In the genomic region with DNA sequence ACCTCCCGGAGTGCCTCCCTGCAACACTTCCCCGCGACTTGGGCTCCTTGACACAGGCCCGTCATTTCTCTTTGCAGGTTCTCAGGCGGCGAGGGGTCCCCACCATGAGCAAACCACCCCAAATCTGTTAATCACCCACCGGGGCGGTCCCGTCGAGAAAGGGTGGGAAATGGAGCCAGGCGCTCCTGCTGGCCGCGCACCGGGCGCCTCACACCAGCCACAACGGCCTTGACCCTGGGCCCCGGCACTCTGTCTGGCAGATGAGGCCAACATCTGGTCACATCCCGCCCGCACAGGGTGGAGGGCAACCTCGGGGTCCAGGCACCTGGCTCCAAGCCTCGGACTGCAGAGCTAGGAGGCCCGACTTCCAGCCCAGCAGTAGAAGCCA, we compare ENCODE assay signal across 13 cellular contexts. TPM values are rescaled to one million over a fixed set of nuclear protein-coding genes. Genes with fewer than 3 reads are reported as not detected.
DNase-seq lines count a peak whose midpoint lies in the region; ATAC-seq and TF ChIP-seq lines count a peak whose summit lies in the region.
"Had no signal": no experiment of that assay in that cellular context is flagged by ENCODE, and none has a peak within 500 bp of the region (broad histone marks: within the 10 kb centered on the region; RNA-seq: fewer than 3 reads in every experiment).

No MANE protein-coding gene starts in this region.

- no peaks in the 10 kb centered on the region for H3K4me1 ChIP-seq in iPS-15b (ENCODE audit: control insufficient read depth, insufficient read depth, low read length)

- no peak overlapping the region for H3K9ac ChIP-seq in iPS-15b (ENCODE audit: low read depth, low read length)

- CTCF ChIA-PET in activated CD8-positive, alpha-beta T cell treated with anti-CD3 and anti-CD28 coated beads for 36 hours (lab: Charles Lee) = interaction anchor here (1.5 kb wide), 1 partner anchor 31 kb away, joined by 3 read pairs; no protein-coding TSS in a partner anchor
- CTCF ChIA-PET in activated CD8-positive, alpha-beta T cell treated with anti-CD3 and anti-CD28 coated beads, Interleukin-2, amount 10 ng/mL, durations not matched to agents 7 days and 5 days (lab: Charles Lee) = interaction anchor here (0.6 kb wide), 1 partner anchor 15 kb away, joined by 3 read pairs; no protein-coding TSS in a partner anchor
- CTCF ChIA-PET in T-cell (lab: Charles Lee) = no interaction called here

- peaks cover 6% of the 10 kb centered on the region for H3K4me1 Mint-ChIP-seq in activated CD8-positive, alpha-beta T cell treated with anti-CD3 and anti-CD28 coated beads for 36 hours (ENCODE audit: low read depth)
- peaks cover 2% of the 10 kb centered on the region for H3K4me1 Mint-ChIP-seq in activated CD8-positive, alpha-beta T cell treated with anti-CD3 and anti-CD28 coated beads, Interleukin-2, amount 10 ng/mL, durations not matched to agents 7 days and 5 days (ENCODE audit: low read depth)
- peaks cover 6 to 11% (median 6%) of the 10 kb centered on the region in 3 donors for H3K4me1 Mint-ChIP-seq in T-cell
- peaks cover 36% of the 10 kb centered on the region for H3K4me1 Mint-ChIP-seq in stimulated activated memory B cell treated with anti-CD40 and anti-IgM and Interleukin-4, amounts not matched to agents 10 μg/mL and 1 μg/mL and 100 μg/mL, for 72 hours

- H3K9me3 Mint-ChIP-seq in activated CD8-positive, alpha-beta T cell treated with anti-CD3 and anti-CD28 coated beads for 36 hours = no peaks in the 10 kb centered on the region
- H3K9me3 Mint-ChIP-seq in activated CD8-positive, alpha-beta T cell treated with anti-CD3 and anti-CD28 coated beads, Interleukin-2, amount 10 ng/mL, durations not matched to agents 7 days and 5 days (ENCODE audit: insufficient read depth) = no peaks in the 10 kb centered on the region
- H3K9me3 Mint-ChIP-seq in T-cell = no peaks in the 10 kb centered on the region
- no peaks in the 10 kb centered on the region for H3K9me3 Mint-ChIP-seq in stimulated activated memory B cell treated with anti-CD40 and anti-IgM and Interleukin-4, amounts not matched to agents 10 μg/mL and 1 μg/mL and 100 μg/mL, for 72 hours
- H3K9me3 Mint-ChIP-seq: mesothelial cell of epicardium had no signal

- ATAC-seq in activated CD8-positive, alpha-beta T cell treated with anti-CD3 and anti-CD28 coated beads for 36 hours = no peak
- no peak for ATAC-seq in activated CD8-positive, alpha-beta T cell treated with anti-CD3 and anti-CD28 coated beads, Interleukin-2, amount 10 ng/mL, durations not matched to agents 7 days and 5 days
- ATAC-seq in T-cell (replicated peaks in 1 of 4) (no peak), GM21423 (IDR thresholded peaks at IDR 0.05; ENCODE audit: unreplicated experiment) (no peak)
- no peak for ATAC-seq in stimulated activated memory B cell treated with anti-CD40 and anti-IgM and Interleukin-4, amounts not matched to agents 10 μg/mL and 1 μg/mL and 100 μg/mL, for 72 hours

- no peak overlapping the region for H3K27ac Mint-ChIP-seq in activated CD8-positive, alpha-beta T cell treated with anti-CD3 and anti-CD28 coated beads for 36 hours
- no peak overlapping the region for H3K27ac Mint-ChIP-seq in activated CD8-positive, alpha-beta T cell treated with anti-CD3 and anti-CD28 coated beads, Interleukin-2, amount 10 ng/mL, durations not matched to agents 7 days and 5 days
- no peak overlapping the region for H3K27ac Mint-ChIP-seq in T-cell
- H3K27ac Mint-ChIP-seq in stimulated activated memory B cell treated with anti-CD40 and anti-IgM and Interleukin-4, amounts not matched to agents 10 μg/mL and 1 μg/mL and 100 μg/mL, for 72 hours = no peak overlapping the region
- H3K27ac Mint-ChIP-seq: mesothelial cell of epicardium had no signal

- peaks cover 9% of the 10 kb centered on the region for H3K27me3 ChIP-seq in iPS-15b (ENCODE audit: control insufficient read depth, insufficient read depth, low read length)
- H3K27me3 ChIP-seq: thyroid gland had no signal

- H3K36me3 Mint-ChIP-seq in activated CD8-positive, alpha-beta T cell treated with anti-CD3 and anti-CD28 coated beads for 36 hours (ENCODE audit: low read depth) = peaks cover 8% of the 10 kb centered on the region
- H3K36me3 Mint-ChIP-seq in activated CD8-positive, alpha-beta T cell treated with anti-CD3 and anti-CD28 coated beads, Interleukin-2, amount 10 ng/mL, durations not matched to agents 7 days and 5 days (ENCODE audit: low read depth) = no peaks in the 10 kb centered on the region
- H3K36me3 Mint-ChIP-seq in T-cell = no peaks in the 10 kb centered on the region
- H3K36me3 Mint-ChIP-seq in stimulated activated memory B cell treated with anti-CD40 and anti-IgM and Interleukin-4, amounts not matched to agents 10 μg/mL and 1 μg/mL and 100 μg/mL, for 72 hours = no peaks in the 10 kb centered on the region
- H3K36me3 Mint-ChIP-seq: mesothelial cell of epicardium had no signal

- POLR2A ChIA-PET in activated CD8-positive, alpha-beta T cell treated with anti-CD3 and anti-CD28 coated beads for 36 hours (lab: Charles Lee) = interaction anchor here (0.7 to 1.3 kb wide), 2 partner anchors 20 to 25 kb away, joined by 3 read pairs; no protein-coding TSS in a partner anchor
- POLR2A ChIA-PET in activated CD8-positive, alpha-beta T cell treated with anti-CD3 and anti-CD28 coated beads, Interleukin-2, amount 10 ng/mL, durations not matched to agents 7 days and 5 days (lab: Charles Lee) = interaction anchor here (1.5 kb wide), 1 partner anchor 20 kb away, joined by 3 read pairs; no protein-coding TSS in a partner anchor
- POLR2A ChIA-PET in T-cell (lab: Charles Lee) = no interaction called here

- no peak for TF ChIP-seq CTCF in activated CD8-positive, alpha-beta T cell treated with anti-CD3 and anti-CD28 coated beads for 36 hours (IDR thresholded peaks at IDR 0.05)

- no peak for DNase-seq in activated CD8-positive, alpha-beta T cell treated with anti-CD3 and anti-CD28 coated beads for 36 hours
- DNase-seq in activated CD8-positive, alpha-beta T cell treated with anti-CD3 and anti-CD28 coated beads, Interleukin-2, amount 10 ng/mL, durations not matched to agents 7 days and 5 days = no peak
- DNase-seq in T-cell (peak in 1 of 34 experiments; percentile 13), NCI-H128 (lab: John Stamatoyannopoulos, UW; ENCODE audit: unreplicated experiment) (no peak), islet precursor cell (no peak)
- DNase-seq: EL, NCI-H1092, thyroid gland had no signal

- intact Hi-C loops in activated CD8-positive, alpha-beta T cell treated with anti-CD3 and anti-CD28 coated beads for 36 hours (cut with micrococcal nuclease) = no loop called here

- H3K36me3 ChIP-seq in iPS-15b (ENCODE audit: control insufficient read depth, insufficient read depth, low read length) = peaks cover 3% of the 10 kb centered on the region
- H3K36me3 ChIP-seq: thyroid gland had no signal

- no peaks in the 10 kb centered on the region for H3K27me3 Mint-ChIP-seq in activated CD8-positive, alpha-beta T cell treated with anti-CD3 and anti-CD28 coated beads for 36 hours
- H3K27me3 Mint-ChIP-seq in activated CD8-positive, alpha-beta T cell treated with anti-CD3 and anti-CD28 coated beads, Interleukin-2, amount 10 ng/mL, durations not matched to agents 7 days and 5 days (ENCODE audit: low read depth) = peaks cover 20% of the 10 kb centered on the region
- H3K27me3 Mint-ChIP-seq in T-cell = no peaks in the 10 kb centered on the region
- peaks cover 58% of the 10 kb centered on the region for H3K27me3 Mint-ChIP-seq in stimulated activated memory B cell treated with anti-CD40 and anti-IgM and Interleukin-4, amounts not matched to agents 10 μg/mL and 1 μg/mL and 100 μg/mL, for 72 hours

- no peaks in the 10 kb centered on the region for H3K9me3 ChIP-seq in iPS-15b (ENCODE audit: control insufficient read depth, insufficient read depth, low read length)
- H3K9me3 ChIP-seq: thyroid gland had no signal

- H3K4me3 Mint-ChIP-seq in activated CD8-positive, alpha-beta T cell treated with anti-CD3 and anti-CD28 coated beads for 36 hours = peak overlapping the region; percentile 60
- no peak overlapping the region for H3K4me3 Mint-ChIP-seq in activated CD8-positive, alpha-beta T cell treated with anti-CD3 and anti-CD28 coated beads, Interleukin-2, amount 10 ng/mL, durations not matched to agents 7 days and 5 days
- H3K4me3 Mint-ChIP-seq in T-cell = peak overlapping the region; percentile 34 to 56 (median 51)
- peak overlapping the region; percentile 34 for H3K4me3 Mint-ChIP-seq in stimulated activated memory B cell treated with anti-CD40 and anti-IgM and Interleukin-4, amounts not matched to agents 10 μg/mL and 1 μg/mL and 100 μg/mL, for 72 hours
- H3K4me3 Mint-ChIP-seq: mesothelial cell of epicardium had no signal

- H3K4me3 ChIP-seq in iPS-15b (ENCODE audit: low read depth, low read length) = peak overlapping the region; percentile 61
- H3K4me3 ChIP-seq: thyroid gland had no signal

RNA-seq across cellular contexts. Expression of a gene that starts 0.8 kb away (rescaled TPM):
- 10 to 100 TPM; 12.5 to 12.7 TPM for total RNA-seq in activated CD8-positive, alpha-beta T cell treated with anti-CD3 and anti-CD28 coated beads for 36 hours
- total RNA-seq in activated CD8-positive, alpha-beta T cell treated with anti-CD3 and anti-CD28 coated beads, Interleukin-2, amount 10 ng/mL, durations not matched to agents 7 days and 5 days = under 1 TPM; 0.29 to 0.44 TPM
- under 1 TPM; 0.09 to 0.70 (median 0.28) TPM for total RNA-seq in T-cell
- total RNA-seq: aorta, thyroid gland had no signal

RNA-seq across cellular contexts. Expression of a gene that starts 49.3 kb away (rescaled TPM):
- 10 to 100 TPM; 51.4 to 56.2 TPM for total RNA-seq in activated CD8-positive, alpha-beta T cell treated with anti-CD3 and anti-CD28 coated beads for 36 hours
- 10 to 100 TPM; 80.0 to 83.8 TPM for total RNA-seq in activated CD8-positive, alpha-beta T cell treated with anti-CD3 and anti-CD28 coated beads, Interleukin-2, amount 10 ng/mL, durations not matched to agents 7 days and 5 days
- total RNA-seq in T-cell = 10 to 100 TPM; 70.9 to 91.0 (median 82.1) TPM

Comparison
In these comparisons a context has a peak if more than half of its experiments do, and no peak if none do; other contexts are left out.
1. RNA of a gene that starts 0.8 kb away (total RNA-seq): 12.5 to 12.7 TPM in activated CD8-positive, alpha-beta T cell treated with anti-CD3 and anti-CD28 coated beads for 36 hours; 0.29 to 0.44 TPM in activated CD8-positive, alpha-beta T cell treated with anti-CD3 and anti-CD28 coated beads, Interleukin-2, amount 10 ng/mL, durations not matched to agents 7 days and 5 days and 0.09 to 0.70 TPM in T-cell; every median in the first group is over 4 times any median in the second.
2. CTCF ChIA-PET loops: an anchor here in activated CD8-positive, alpha-beta T cell treated with anti-CD3 and anti-CD28 coated beads for 36 hours (1.5 kb wide) and activated CD8-positive, alpha-beta T cell treated with anti-CD3 and anti-CD28 coated beads, Interleukin-2, amount 10 ng/mL, durations not matched to agents 7 days and 5 days (0.6 kb wide); none called in T-cell.
3. POLR2A ChIA-PET loops: an anchor here in activated CD8-positive, alpha-beta T cell treated with anti-CD3 and anti-CD28 coated beads for 36 hours (0.7 to 1.3 kb wide) and activated CD8-positive, alpha-beta T cell treated with anti-CD3 and anti-CD28 coated beads, Interleukin-2, amount 10 ng/mL, durations not matched to agents 7 days and 5 days (1.5 kb wide); none called in T-cell.